In the genomic region with DNA sequence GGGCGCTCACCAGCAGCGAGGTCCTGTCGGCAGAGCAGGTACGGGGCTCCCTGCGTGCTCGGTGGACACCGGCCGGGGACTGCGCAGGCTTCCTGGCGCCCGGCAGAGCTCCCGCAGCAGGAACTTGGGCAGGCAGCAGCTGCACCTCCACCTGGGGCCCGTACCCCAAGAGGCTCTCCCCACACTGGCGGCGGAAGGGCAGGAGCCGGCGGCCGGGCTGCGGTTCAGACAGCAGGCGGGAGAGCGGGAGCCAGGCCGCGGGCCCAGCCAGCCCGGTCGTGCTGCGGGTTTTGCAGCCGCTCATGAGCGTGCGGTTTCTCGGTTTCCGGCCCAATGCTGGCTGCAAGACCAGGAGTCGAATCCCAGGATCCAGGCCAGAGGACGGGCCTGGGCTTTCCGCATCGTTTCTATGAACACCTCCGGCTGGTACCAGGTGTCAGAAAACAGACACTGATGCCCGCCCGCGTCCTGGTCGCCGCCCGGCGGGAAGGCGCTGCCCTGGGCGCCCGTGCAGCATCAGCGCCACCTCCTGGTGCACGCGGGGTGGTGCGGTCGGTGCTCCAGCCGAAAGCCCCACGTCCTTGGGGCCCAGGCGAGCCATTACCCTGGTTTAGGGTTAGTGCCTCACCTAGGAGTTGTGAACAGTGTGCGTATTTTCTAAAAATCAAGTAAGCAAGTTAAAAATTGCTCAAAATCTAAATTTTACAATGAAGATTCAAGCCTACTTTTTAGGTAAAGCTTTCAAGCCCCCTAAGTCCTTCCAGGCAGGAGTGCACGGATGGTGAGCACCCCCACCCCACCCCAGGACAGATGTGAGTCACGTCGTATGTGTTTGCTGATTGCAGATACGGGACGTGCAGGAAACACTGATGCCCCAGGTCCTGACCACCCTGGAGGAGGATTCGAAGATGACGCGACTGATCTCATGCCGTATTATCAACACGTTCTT, we compare ENCODE assay signal across 9 cellular contexts. TPM values are rescaled to one million over a fixed set of nuclear protein-coding genes. Genes with fewer than 3 reads are reported as not detected.
DNase-seq lines count a peak whose midpoint lies in the region; TF ChIP-seq lines count a peak whose summit lies in the region.
"Had no signal": no experiment of that assay in that cellular context is flagged by ENCODE, and none has a peak within 500 bp of the region (broad histone marks: within the 10 kb centered on the region; RNA-seq: fewer than 3 reads in every experiment).

No MANE protein-coding gene starts in this region.

- WGBS in esophagus squamous epithelium, 2 donors: 83 to 96% methylated on average over 14 to 30 of the region's 65 CpGs

- intact Hi-C loops in esophagus squamous epithelium (cut with DNase I): no loop called here

- H3K9me3 ChIP-seq in esophagus squamous epithelium (no peaks in the 10 kb centered on the region), neutrophil (no peaks in the 10 kb centered on the region)
- H3K9me3 ChIP-seq: SJSA1 had no signal

- H3K27ac Mint-ChIP-seq in type B pancreatic cell: no peak overlapping the region

- no peaks in the 10 kb centered on the region for H3K9me3 Mint-ChIP-seq in type B pancreatic cell

- H3K27me3 ChIP-seq in esophagus squamous epithelium (no peaks in the 10 kb centered on the region), neutrophil (no peaks in the 10 kb centered on the region)
- H3K27me3 ChIP-seq: SJSA1 had no signal

- no peak for TF ChIP-seq POLR2A in esophagus squamous epithelium (IDR thresholded peaks at IDR 0.05)

- H3K27ac ChIP-seq in esophagus squamous epithelium (no peak overlapping the region), neutrophil (no peak overlapping the region)
- H3K27ac ChIP-seq: SJSA1 had no signal

- no peaks in the 10 kb centered on the region for H3K27me3 Mint-ChIP-seq in type B pancreatic cell

- H3K4me1 ChIP-seq in esophagus squamous epithelium (peaks cover 0 to 34% (median 7%) of the 10 kb centered on the region in 3 donors), neutrophil (ENCODE audit: control insufficient read depth in 1 of 2, insufficient read depth in 1 of 2, low read depth in 1 of 2, low read length in 1 of 2) (no peaks in the 10 kb centered on the region)
- H3K4me1 ChIP-seq: SJSA1 had no signal

- no peak overlapping the region for H3K4me3 ChIP-seq in esophagus squamous epithelium
- H3K4me3 ChIP-seq in neutrophil (ENCODE audit: low read depth in 1 of 2, low read length in 1 of 2): no peak overlapping the region
- H3K4me3 ChIP-seq: SJSA1 had no signal

- TF ChIP-seq CTCF in esophagus squamous epithelium (IDR thresholded peaks at IDR 0.05) (peak; percentile 78 to 97 (median 90)), neutrophil (IDR thresholded peaks at IDR 0.05) (peak; percentile 16), type B pancreatic cell (conservative IDR thresholded peaks at IDR 0.05) (peak; percentile 98)

- H3K4me1 Mint-ChIP-seq in type B pancreatic cell (ENCODE audit: unreplicated experiment): peaks cover 7% of the 10 kb centered on the region

- peaks cover 4 to 87% (median 6%) of the 10 kb centered on the region in 3 donors for H3K36me3 ChIP-seq in esophagus squamous epithelium
- peaks cover 3% of the 10 kb centered on the region for H3K36me3 ChIP-seq in neutrophil

- H3K36me3 Mint-ChIP-seq in type B pancreatic cell: no peaks in the 10 kb centered on the region

- no peak overlapping the region for H3K4me3 Mint-ChIP-seq in type B pancreatic cell

- in situ Hi-C loops in G401 (cut with HindIII; ENCODE audit: low sequenced_read_pairs): no loop called here

- DNase-seq in G401 (ENCODE audit: low spot score) (peak; percentile 81), NCI-H128 (lab: John Stamatoyannopoulos, UW; ENCODE audit: unreplicated experiment) (peak; percentile 7), esophagus squamous epithelium (lab: John Stamatoyannopoulos, UW) (no peak), type B pancreatic cell (ENCODE audit: extremely low spot score, unreplicated experiment) (peak; percentile 84), NCI-H446 (lab: John Stamatoyannopoulos, UW) (no peak), H4 (ENCODE audit: low spot score) (no peak)
- peak; percentile 91 for DNase-seq in activated CD8-positive, alpha-beta memory T cell treated with anti-CD3 and anti-CD28 coated beads, Interleukin-2, amount 50 U/mL, for 48 hours

RNA-seq across cellular contexts. Expression of a gene that starts 47.4 kb away (rescaled TPM):
- total RNA-seq in G401 (2014; rRNA removed; shearing (Covaris generic)): 73.7 and 83.1 TPM in 2 replicates
- total RNA-seq in esophagus squamous epithelium: 10 to 100 TPM; 10.2 to 13.1 (median 12.5) TPM
- total RNA-seq in type B pancreatic cell (ENCODE audit: low replicate concordance): 18.4 and 26.1 TPM in 2 replicates
- total RNA-seq in H4 (2014; rRNA removed; shearing (Covaris generic)): 40.5 and 46.7 TPM in 2 replicates

RNA-seq across cellular contexts. Expression of a gene that starts 47.9 kb away (rescaled TPM):
- 54.0 and 63.5 TPM in 2 replicates for total RNA-seq in G401 (2014; rRNA removed; shearing (Covaris generic))
- total RNA-seq in esophagus squamous epithelium (10 to 100 TPM; 23.7 to 30.1 (median 28.2) TPM), type B pancreatic cell (ENCODE audit: low replicate concordance) (42.4 and 45.6 TPM in 2 replicates)
- total RNA-seq in H4 (2014; rRNA removed; shearing (Covaris generic)): 51.0 and 51.2 TPM in 2 replicates

RNA-seq across cellular contexts. Expression of a gene that starts 57.8 kb away (rescaled TPM):
- 55.9 and 107 TPM in 2 replicates for total RNA-seq in G401 (2014; rRNA removed; shearing (Covaris generic))
- 100 to 1,000 TPM in 3 of 4 donors, 10 to 100 TPM in 1; 78.0 to 113 (median 105) TPM for total RNA-seq in esophagus squamous epithelium
- total RNA-seq in type B pancreatic cell (ENCODE audit: low replicate concordance): 121 and 146 TPM in 2 replicates
- total RNA-seq in H4 (2014; rRNA removed; shearing (Covaris generic)): 157 and 180 TPM in 2 replicates

Comparison
In these comparisons a context has a peak if more than half of its experiments do, and no peak if none do; other contexts are left out.
1. DNase-seq: peak in G401 (single experiment), NCI-H128 (single experiment), activated CD8-positive, alpha-beta memory T cell treated with anti-CD3 and anti-CD28 coated beads, Interleukin-2, amount 50 U/mL, for 48 hours (single experiment) and type B pancreatic cell (single experiment); none in esophagus squamous epithelium (single experiment), NCI-H446 (0 of 2) and H4 (single experiment).
2. CTCF ChIP-seq: peak in every context shown above with its lines; median percentile 98 in type B pancreatic cell; 90 in esophagus squamous epithelium; 16 in neutrophil.